8 cellular contexts compared by ENCODE assay signal in the genomic region with DNA sequence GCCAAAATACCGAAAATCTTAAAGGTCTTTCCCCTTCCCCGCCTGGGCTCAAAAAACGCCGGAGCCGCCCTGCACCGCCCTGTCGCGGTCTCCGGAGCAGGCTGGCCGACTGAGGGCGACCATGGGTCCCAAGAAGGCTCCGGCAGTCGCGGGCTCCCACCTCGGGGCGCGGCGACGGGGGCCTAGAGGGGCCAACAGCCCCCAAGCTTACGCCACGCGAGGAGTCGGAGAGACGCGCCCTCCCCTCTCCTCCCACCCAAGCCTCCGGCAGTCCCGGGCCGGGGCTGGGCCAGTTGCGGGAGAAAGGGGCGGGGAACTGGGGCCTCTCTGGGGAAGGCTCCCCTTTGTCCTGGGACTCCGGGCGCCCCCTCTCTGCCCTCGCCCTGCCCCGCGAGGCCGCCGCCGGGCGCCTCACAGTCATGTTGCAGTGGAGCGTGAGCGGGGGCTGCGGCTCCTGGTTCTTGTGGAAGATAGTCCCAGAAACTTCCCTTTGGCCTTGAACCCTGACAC.
A peak's percentile ranks its signal among the peaks of the same experiment; 100 is the strongest.
DNase-seq lines count a peak whose midpoint lies in the region; ATAC-seq, FAIRE-seq and TF ChIP-seq lines count a peak whose summit lies in the region.

No MANE protein-coding gene starts in this region.

- no peak overlapping the region for H4K91ac ChIP-seq in H1 (replicated peaks; ENCODE audit: insufficient read length, low read length)

- H3K23me2 ChIP-seq in H1 (ENCODE audit: low read depth, low read length) = peaks cover 9% of the 10 kb centered on the region; the same call in 1 of the 2 replicates

- H3K27ac Mint-ChIP-seq in mesothelial cell of epicardium (no peak overlapping the region), type B pancreatic cell (no peak overlapping the region)

- no peak overlapping the region for H4K5ac ChIP-seq in H1 (ENCODE audit: insufficient read length, low read depth, low read length)

- H2AK5ac ChIP-seq in H1 (ENCODE audit: low read depth, low read length) = no peak overlapping the region

- H3K4me3 Mint-ChIP-seq in mesothelial cell of epicardium (peak overlapping the region; percentile 79), type B pancreatic cell (peak overlapping the region; percentile 89)

- POLR2A ChIA-PET in GM10248 (lab: Yijun Ruan, JAX) = no interaction called here
- POLR2A ChIA-PET in HEK293 (lab: Yijun Ruan, JAX) = interaction anchor here (2.6 kb wide), 1 partner anchor 69 kb away, joined by 8 read pairs; the partner anchor contains the start of gene GOLGA8B
- POLR2A ChIA-PET in SK-N-SH (lab: Yijun Ruan, JAX) = interaction anchor here (1.1 kb wide), 1 partner anchor 289 kb away, joined by 3 read pairs; no protein-coding TSS in a partner anchor
- POLR2A ChIA-PET in H1 (lab: Charles Lee; ENCODE audit: partially characterized antibody) = interaction anchor here (1.8 kb wide), 1 partner anchor 73 kb away, joined by 4 read pairs; no protein-coding TSS in a partner anchor

- FAIRE-seq in H1 (lab: Jason Lieb, UNC) = no peak

- TF ChIP-seq EP300 in SK-N-SH (IDR thresholded peaks at IDR 0.05; ENCODE audit: borderline replicate concordance in 1 of 2, low read depth in 1 of 2, low read length in 1 of 2) (no peak), H1 (IDR thresholded peaks at IDR 0.05; ENCODE audit: borderline replicate concordance in 1 of 2, low read depth in 2 of 2, low read length in 2 of 2) (no peak)

- no peak overlapping the region for H3K4ac ChIP-seq in H1 (replicated peaks; ENCODE audit: insufficient read length, low read depth, low read length)

- no peak overlapping the region for H3K23ac ChIP-seq in H1 (ENCODE audit: insufficient read length)

- no peaks in the 10 kb centered on the region for H3K9me2 ChIP-seq in SK-N-SH

- H2BK15ac ChIP-seq in H1 (ENCODE audit: low read length) = no peak overlapping the region

- TF ChIP-seq CTCF in GM10248 (IDR thresholded peaks at IDR 0.05; ENCODE audit: control extremely low read depth, extremely low read depth, low read depth, missing control alignments) (no peak), HEK293 (tag by site-specific recombination; IDR thresholded peaks at IDR 0.05) (no peak), SK-N-SH (IDR thresholded peaks at IDR 0.05) (no peak; the same call in 1 of the 2 replicates), H1 (IDR thresholded peaks at IDR 0.05; ENCODE audit: control extremely low read depth in 1 of 3, insufficient read depth in 1 of 3, low read depth in 1 of 3, low read length in 3 of 3) (no peak), mesothelial cell of epicardium (IDR thresholded peaks at IDR 0.05; ENCODE audit: unreplicated experiment) (no peak), type B pancreatic cell (conservative IDR thresholded peaks at IDR 0.05) (no peak)

- H3K79me1 ChIP-seq in H1 (ENCODE audit: low read depth, low read length) = no peaks in the 10 kb centered on the region

- H3F3A ChIP-seq in SK-N-SH (replicated peaks; ENCODE audit: insufficient read depth) = peaks cover 3% of the 10 kb centered on the region

- H3K27me3 Mint-ChIP-seq in mesothelial cell of epicardium (ENCODE audit: low read depth) (peaks cover 67% of the 10 kb centered on the region), type B pancreatic cell (peaks cover 56% of the 10 kb centered on the region)

- CTCF ChIA-PET in GM10248 (lab: Yijun Ruan, JAX) (interaction anchor here (1.2 kb wide), 1 partner anchor 73 kb away, joined by 6 read pairs; no protein-coding TSS in a partner anchor), HEK293 (lab: Yijun Ruan, JAX) (interaction anchor here (0.6 kb wide), 1 partner anchor 73 kb away, joined by 3 read pairs; no protein-coding TSS in a partner anchor), SK-N-SH (lab: Yijun Ruan, JAX) (interaction anchor here (2.2 kb wide), 1 partner anchor 73 kb away, joined by 7 read pairs; no protein-coding TSS in a partner anchor), H1 (lab: Charles Lee; ENCODE audit: partially characterized antibody) (interaction anchor here (0.6 to 1.1 kb wide), 2 partner anchors 31 to 406 kb away, joined by 3 to 5 read pairs; no protein-coding TSS in a partner anchor)

- no peak overlapping the region for H2BK5ac ChIP-seq in H1 (ENCODE audit: low read depth, low read length)

- TF ChIP-seq POLR2A in H1 (IDR thresholded peaks at IDR 0.05; ENCODE audit: control extremely low read depth in 1 of 2, low read depth in 2 of 2, low read length in 2 of 2) = no peak

- ATAC-seq in HG03025 (IDR thresholded peaks at IDR 0.05; ENCODE audit: low FRiP score, unreplicated experiment) = no peak

- H3K4me2 ChIP-seq in SK-N-SH (peak overlapping the region; percentile 95), H1 (ENCODE audit: insufficient read depth in 1 of 2, low read depth in 2 of 2, low read length in 2 of 2) (peak overlapping the region; percentile 59 to 76)

- H3K36me3 Mint-ChIP-seq in mesothelial cell of epicardium (no peaks in the 10 kb centered on the region), type B pancreatic cell (no peaks in the 10 kb centered on the region)

- H3K4me3 ChIP-seq in HEK293 (ENCODE audit: low read depth, low read length) (peak overlapping the region; percentile 48), SK-N-SH (ENCODE audit: low read depth in 2 of 2, low read length in 1 of 2) (peak overlapping the region; percentile 58 to 92), H1 (ENCODE audit: extremely low read depth in 1 of 4, insufficient read depth in 2 of 4, low read depth in 3 of 4, low read length in 4 of 4) (peak overlapping the region; percentile 44 to 75 (median 58))

- H3K4me1 Mint-ChIP-seq in mesothelial cell of epicardium = peaks cover 12% of the 10 kb centered on the region
- H3K4me1 Mint-ChIP-seq in type B pancreatic cell (ENCODE audit: unreplicated experiment) = peaks cover 12% of the 10 kb centered on the region

- no peaks in the 10 kb centered on the region for H3K9me3 ChIP-seq in HEK293 (ENCODE audit: control insufficient read depth, insufficient read depth, low read depth, low read length)
- no peaks in the 10 kb centered on the region for H3K9me3 ChIP-seq in SK-N-SH
- no peaks in the 10 kb centered on the region for H3K9me3 ChIP-seq in H1 (ENCODE audit: insufficient read depth in 2 of 2, low read depth in 1 of 2, low read length in 1 of 2)

- peak overlapping the region; percentile 94 for H2AFZ ChIP-seq in SK-N-SH (ENCODE audit: low read depth)
- H2AFZ ChIP-seq in H1 (ENCODE audit: low read length) = peak overlapping the region; percentile 57; the same call in 1 of the 2 replicates

- 3% methylated on average over 13 of the region's 42 CpGs for WGBS in SK-N-SH (ENCODE audit: low lambda C conversion rate)
- 3% methylated on average over 28 of the region's 42 CpGs; no CpG with 5 or more reads in 1 of the 2 experiments for WGBS in H1 (ENCODE audit: extremely low coverage in 1 of 2, insufficient coverage in 1 of 2, insufficient read length in 1 of 2, insufficient replicate concordance in 2 of 2, low coverage in 1 of 2, low lambda C conversion rate in 2 of 2, missing lambda C conversion rate in 1 of 2), 2 experiments

- H3K9ac ChIP-seq in SK-N-SH (peak overlapping the region; percentile 68), H1 (replicated peaks in 1 of 4; ENCODE audit: extremely low read depth in 1 of 4, low read depth in 3 of 4, low read length in 3 of 4) (peak overlapping the region in 1 of 4 experiments; percentile 6; a peak in 1 of 7 replicates)

- H3K4me1 ChIP-seq in HEK293 (ENCODE audit: control insufficient read depth, insufficient read depth, low read length) (no peaks in the 10 kb centered on the region), SK-N-SH (ENCODE audit: control insufficient read depth in 1 of 2, insufficient read depth in 2 of 2, low read depth in 1 of 2, low read length in 1 of 2) (no peaks in the 10 kb centered on the region; a peak in 1 of 4 replicates), H1 (replicated peaks in 1 of 4; ENCODE audit: control insufficient read depth in 3 of 4, insufficient read depth in 4 of 4, low read length in 3 of 4) (no peaks in the 10 kb centered on the region)

- H3K79me2 ChIP-seq in SK-N-SH (ENCODE audit: insufficient read depth) = no peaks in the 10 kb centered on the region
- H3K79me2 ChIP-seq in H1 (ENCODE audit: control insufficient read depth in 1 of 2, insufficient read depth in 2 of 2, low read length in 2 of 2) = no peaks in the 10 kb centered on the region

- H3K18ac ChIP-seq in H1 (ENCODE audit: extremely low read depth, low read length) = peak overlapping the region; percentile 32; the same call in 1 of the 2 replicates

- H3K14ac ChIP-seq in H1 (ENCODE audit: insufficient read length) = no peak overlapping the region

- peak; percentile 66 for DNase-seq in GM10248 (ENCODE audit: extremely low spot score)
- DNase-seq in SK-N-SH = peak; percentile 79
- peak in 1 of 2 experiments; percentile 80 for DNase-seq in H1 (ENCODE audit: low read depth in 1 of 2, low spot score in 2 of 2)
- DNase-seq in mesothelial cell of epicardium (ENCODE audit: low spot score in 2 of 2, unreplicated experiment in 2 of 2) = peak in 1 of 2 experiments; percentile 70
- DNase-seq in type B pancreatic cell (ENCODE audit: extremely low spot score, unreplicated experiment) = no peak
- no peak for DNase-seq in NCI-H2227 (lab: John Stamatoyannopoulos, UW; ENCODE audit: unreplicated experiment)

- H3K27me3 ChIP-seq in SK-N-SH (ENCODE audit: insufficient read depth) (no peaks in the 10 kb centered on the region), H1 (replicated peaks in 1 of 4; ENCODE audit: control insufficient read depth in 3 of 4, extremely low read depth in 1 of 4, insufficient read depth in 3 of 4, low read length in 3 of 4) (peaks cover 12 to 46% (median 37%) of the 10 kb centered on the region in 4 experiments)

- H3K36me3 ChIP-seq in HEK293 (ENCODE audit: control insufficient read depth in 2 of 2, insufficient read depth in 1 of 2, low read length in 2 of 2) (no peaks in the 10 kb centered on the region), SK-N-SH (replicated peaks in 1 of 2; ENCODE audit: control insufficient read depth in 1 of 2, insufficient read depth in 2 of 2, low read length in 1 of 2) (no peaks in the 10 kb centered on the region), H1 (ENCODE audit: control insufficient read depth in 2 of 4, insufficient read depth in 4 of 4, low read length in 3 of 4) (no peaks in the 10 kb centered on the region)

- H2BK20ac ChIP-seq in H1 (ENCODE audit: low read length) = no peak overlapping the region

- H3K9me3 Mint-ChIP-seq in mesothelial cell of epicardium (no peaks in the 10 kb centered on the region), type B pancreatic cell (no peaks in the 10 kb centered on the region)

- no peak overlapping the region for H3K56ac ChIP-seq in H1 (replicated peaks; ENCODE audit: insufficient read length, low read depth, low read length)

- H4K8ac ChIP-seq in H1 (ENCODE audit: extremely low read depth, insufficient read depth, low read length) = peak overlapping the region; percentile 95

- no peak overlapping the region for H2BK120ac ChIP-seq in H1 (replicated peaks; ENCODE audit: low read depth, low read length)

- no peak overlapping the region for H2BK12ac ChIP-seq in H1 (ENCODE audit: low read depth, low read length)

- H3K27ac ChIP-seq in HEK293 (ENCODE audit: extremely low read depth, low read depth, low read length) (peak overlapping the region; percentile 37; the same call in 1 of the 2 replicates), SK-N-SH (ENCODE audit: low read depth in 2 of 2, low read length in 1 of 2) (0 out of 4 replicates have a peak overlapping the region, but pooled peaks of 1 of the 2 experiments have one; percentile 28), H1 (ENCODE audit: low read depth, low read length) (no peak overlapping the region)

- H4K20me1 ChIP-seq in SK-N-SH (ENCODE audit: insufficient read depth) (no peaks in the 10 kb centered on the region), H1 (replicated peaks in 1 of 2; ENCODE audit: control insufficient read depth in 1 of 2, insufficient read depth in 2 of 2, low read length in 2 of 2) (no peaks in the 10 kb centered on the region)

- TF ChIP-seq RAD21 in SK-N-SH (IDR thresholded peaks at IDR 0.05; ENCODE audit: low read length) = no peak
- TF ChIP-seq RAD21 in H1 (IDR thresholded peaks at IDR 0.05 in 1 of 2, conservative IDR thresholded peaks at IDR 0.05 in 1 of 2; ENCODE audit: low read depth in 2 of 2, low read length in 2 of 2) = no peak

Comparison
In these comparisons a context has a peak if more than half of its experiments do, and no peak if none do; other contexts are left out.
1. DNase-seq: peak in GM10248 (single experiment) and SK-N-SH (single experiment); none in type B pancreatic cell (single experiment) and NCI-H2227 (single experiment).
2. Peak in every context shown above with its lines, with median percentiles within 50 percentile points of each other: H3K4me3 ChIP-seq.